In the genomic region with DNA sequence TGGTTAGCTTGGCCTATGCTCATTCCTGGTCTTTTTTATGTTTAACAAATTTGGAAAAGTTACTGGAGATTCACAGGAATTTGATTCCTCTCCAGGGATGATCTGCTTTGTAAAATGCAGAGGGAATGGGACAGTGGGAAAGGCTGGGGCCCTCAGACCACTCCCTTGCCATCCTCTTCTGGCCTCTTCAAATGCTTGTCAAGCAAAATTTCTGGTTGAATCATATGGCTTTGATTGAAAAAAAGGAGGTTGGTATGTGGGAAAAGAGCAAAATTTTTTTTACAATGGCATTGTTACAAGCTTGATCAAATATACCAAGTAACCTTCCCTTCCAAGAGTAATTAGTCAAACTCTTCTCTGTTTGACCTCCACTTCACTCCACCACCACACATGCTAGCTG, we compare ENCODE assay signal across 16 cellular contexts.
DNase-seq lines count a peak whose midpoint lies in the region; ATAC-seq lines count a peak whose summit lies in the region.
"Had no signal": no experiment of that assay in that cellular context is flagged by ENCODE, and none has a peak within 500 bp of the region (broad histone marks: within the 10 kb centered on the region; RNA-seq: fewer than 3 reads in every experiment).

No MANE protein-coding gene starts in this region.

- H3K36me3 Mint-ChIP-seq in stimulated activated naive CD8-positive, alpha-beta T cell treated with anti-CD3 and anti-CD28 coated beads, Interleukin-15, Interleukin-2, amounts not matched to agents 100 ng/mL and 50 ng/mL, for 24 hours (ENCODE audit: low read depth) = no peaks in the 10 kb centered on the region
- H3K36me3 Mint-ChIP-seq in activated naive CD8-positive, alpha-beta T cell treated with anti-CD3 and anti-CD28 coated beads for 36 hours = no peaks in the 10 kb centered on the region
- H3K36me3 Mint-ChIP-seq: CD8-positive, alpha-beta T cell; IgD-negative memory B cell had no signal

- H3K9me3 Mint-ChIP-seq in stimulated activated naive CD8-positive, alpha-beta T cell treated with anti-CD3 and anti-CD28 coated beads, Interleukin-15, Interleukin-2, amounts not matched to agents 100 ng/mL and 50 ng/mL, for 24 hours = no peaks in the 10 kb centered on the region
- peaks cover 1% of the 10 kb centered on the region for H3K9me3 Mint-ChIP-seq in activated naive CD8-positive, alpha-beta T cell treated with anti-CD3 and anti-CD28 coated beads for 36 hours
- H3K9me3 Mint-ChIP-seq: CD8-positive, alpha-beta T cell had no signal

- peaks cover 23% of the 10 kb centered on the region for H3K4me1 Mint-ChIP-seq in stimulated activated naive CD8-positive, alpha-beta T cell treated with anti-CD3 and anti-CD28 coated beads, Interleukin-15, Interleukin-2, amounts not matched to agents 100 ng/mL and 50 ng/mL, for 24 hours (ENCODE audit: low read depth)
- peaks cover 29% of the 10 kb centered on the region for H3K4me1 Mint-ChIP-seq in activated naive CD8-positive, alpha-beta T cell treated with anti-CD3 and anti-CD28 coated beads for 36 hours

- intact Hi-C loops in posterior cingulate gyrus (cut with DNase I) = no loop called here

- no peak for DNase-seq in stimulated activated naive CD8-positive, alpha-beta T cell treated with anti-CD3 and anti-CD28 coated beads, Interleukin-15, Interleukin-2, amounts not matched to agents 100 U/mL and 50 U/mL, for 24 hours
- DNase-seq in activated naive CD8-positive, alpha-beta T cell treated with anti-CD3 and anti-CD28 coated beads for 36 hours = no peak
- DNase-seq in myocyte (ENCODE audit: low read depth) (peak; percentile 29), OCI-M2 (lab: John Stamatoyannopoulos, UW; ENCODE audit: unreplicated experiment) (no peak), NCI-H1436 (lab: John Stamatoyannopoulos, UW) (no peak), posterior cingulate gyrus (no peak)
- DNase-seq: DMS79, Kasumi-1, NCI-H1092 treated with DMSO at 0.1 percent for 48 hours, NCI-H1694, NCI-H2081 treated with DMSO at 0.1 percent for 48 hours had no signal

- peaks cover 17% of the 10 kb centered on the region for H3K27me3 Mint-ChIP-seq in stimulated activated naive CD8-positive, alpha-beta T cell treated with anti-CD3 and anti-CD28 coated beads, Interleukin-15, Interleukin-2, amounts not matched to agents 100 ng/mL and 50 ng/mL, for 24 hours
- peaks cover 10% of the 10 kb centered on the region for H3K27me3 Mint-ChIP-seq in activated naive CD8-positive, alpha-beta T cell treated with anti-CD3 and anti-CD28 coated beads for 36 hours

- peak overlapping the region; percentile 6 for H3K4me3 Mint-ChIP-seq in stimulated activated naive CD8-positive, alpha-beta T cell treated with anti-CD3 and anti-CD28 coated beads, Interleukin-15, Interleukin-2, amounts not matched to agents 100 ng/mL and 50 ng/mL, for 24 hours
- H3K4me3 Mint-ChIP-seq in activated naive CD8-positive, alpha-beta T cell treated with anti-CD3 and anti-CD28 coated beads for 36 hours = no peak overlapping the region
- H3K4me3 Mint-ChIP-seq: CD8-positive, alpha-beta T cell; IgD-negative memory B cell had no signal

- ATAC-seq in stimulated activated naive CD8-positive, alpha-beta T cell treated with anti-CD3 and anti-CD28 coated beads, Interleukin-15, Interleukin-2, amounts not matched to agents 100 U/mL and 50 U/mL, for 24 hours = no peak
- ATAC-seq in HG03520 (IDR thresholded peaks at IDR 0.05; ENCODE audit: unreplicated experiment) = no peak
- ATAC-seq: Right ventricle myocardium inferior had no signal

- peak overlapping the region; percentile 46 for H3K27ac Mint-ChIP-seq in stimulated activated naive CD8-positive, alpha-beta T cell treated with anti-CD3 and anti-CD28 coated beads, Interleukin-15, Interleukin-2, amounts not matched to agents 100 ng/mL and 50 ng/mL, for 24 hours
- H3K27ac Mint-ChIP-seq in activated naive CD8-positive, alpha-beta T cell treated with anti-CD3 and anti-CD28 coated beads for 36 hours = peak overlapping the region; percentile 40
- H3K27ac Mint-ChIP-seq: CD8-positive, alpha-beta T cell; IgD-negative memory B cell had no signal
